Comparison of ENCODE assay signal across 8 cellular contexts in genomic region chr22:19853058-19853878, GRCh38. TPM values are rescaled to one million over a fixed set of nuclear protein-coding genes. Genes with fewer than 3 reads are reported as not detected.
DNase-seq lines count a peak whose midpoint lies in the region; ATAC-seq and TF ChIP-seq lines count a peak whose summit lies in the region.

No MANE protein-coding gene starts in this region.

- ATAC-seq in activated naive CD4-positive, alpha-beta T cell treated with anti-CD3 and anti-CD28 coated beads, Interleukin-2, amount 50 U/mL, for 72 hours: no peak
- no peak for ATAC-seq in GM18907 (IDR thresholded peaks at IDR 0.05; ENCODE audit: unreplicated experiment)

- 35% methylated on average over 8 of the region's 11 CpGs for WGBS in suprapubic skin

- H3K9me3 ChIP-seq in suprapubic skin: no peaks in the 10 kb centered on the region

- TF ChIP-seq EP300 in suprapubic skin (IDR thresholded peaks at IDR 0.05): no peak

- TF ChIP-seq POLR2A in suprapubic skin (IDR thresholded peaks at IDR 0.05): no peak

- intact Hi-C loops in activated CD4-positive, alpha-beta T cell treated with anti-CD3 and anti-CD28 coated beads, Interleukin-2, amount 10 ng/mL, durations not matched to agents 24 days and 14 days (cut with micrococcal nuclease): loop anchor here (10.0 kb wide), 3 partner anchors 262 to 1152 kb away; partner anchors contain the start of genes C22orf39, RANBP1, THAP7 and TRMT2A

- peaks cover 75% of the 10 kb centered on the region for H3K4me1 ChIP-seq in suprapubic skin

- peaks cover 24% of the 10 kb centered on the region for H3K4me1 Mint-ChIP-seq in activated CD4-positive, alpha-beta T cell treated with anti-CD3 and anti-CD28 coated beads, Interleukin-2, amount 10 ng/mL, durations not matched to agents 24 days and 14 days

- peak overlapping the region; percentile 92 for H3K4me3 Mint-ChIP-seq in activated CD4-positive, alpha-beta T cell treated with anti-CD3 and anti-CD28 coated beads, Interleukin-2, amount 10 ng/mL, durations not matched to agents 24 days and 14 days

- H3K27ac Mint-ChIP-seq in activated CD4-positive, alpha-beta T cell treated with anti-CD3 and anti-CD28 coated beads, Interleukin-2, amount 10 ng/mL, durations not matched to agents 24 days and 14 days: peak overlapping the region; percentile 96
- H3K27ac Mint-ChIP-seq in activated naive CD4-positive, alpha-beta T cell treated with anti-CD3 and anti-CD28 coated beads, Interleukin-2, amount 50 U/mL, for 72 hours: peak overlapping the region; percentile 96 to 98

- H3K9me3 Mint-ChIP-seq in activated CD4-positive, alpha-beta T cell treated with anti-CD3 and anti-CD28 coated beads, Interleukin-2, amount 10 ng/mL, durations not matched to agents 24 days and 14 days: no peaks in the 10 kb centered on the region
- H3K9me3 Mint-ChIP-seq in activated naive CD4-positive, alpha-beta T cell treated with anti-CD3 and anti-CD28 coated beads, Interleukin-2, amount 50 U/mL, for 72 hours: no peaks in the 10 kb centered on the region

- no peak for TF ChIP-seq CTCF in suprapubic skin (IDR thresholded peaks at IDR 0.05)

- peaks cover 33% of the 10 kb centered on the region for H3K36me3 Mint-ChIP-seq in activated CD4-positive, alpha-beta T cell treated with anti-CD3 and anti-CD28 coated beads, Interleukin-2, amount 10 ng/mL, durations not matched to agents 24 days and 14 days (ENCODE audit: low read depth)
- H3K36me3 Mint-ChIP-seq in activated naive CD4-positive, alpha-beta T cell treated with anti-CD3 and anti-CD28 coated beads, Interleukin-2, amount 50 U/mL, for 72 hours: peaks cover 8 to 33% of the 10 kb centered on the region in 2 donors

- H3K27ac ChIP-seq in suprapubic skin: peak overlapping the region; percentile 88

- no peaks in the 10 kb centered on the region for H3K27me3 ChIP-seq in suprapubic skin

- H3K36me3 ChIP-seq in suprapubic skin: peaks cover 17% of the 10 kb centered on the region

- H3K4me3 ChIP-seq in suprapubic skin: peak overlapping the region; percentile 95

- DNase-seq in activated CD4-positive, alpha-beta T cell treated with anti-CD3 and anti-CD28 coated beads, Interleukin-2, amount 10 ng/mL, durations not matched to agents 24 days and 14 days: peak; percentile 55
- no peak for DNase-seq in activated CD4-positive, alpha-beta T cell treated with anti-CD3 and anti-CD28 coated beads for 1 hour
- no peak for DNase-seq in activated naive CD4-positive, alpha-beta T cell treated with anti-CD3 and anti-CD28 coated beads, Interleukin-2, amount 50 U/mL, for 72 hours (ENCODE audit: low spot score in 2 of 2)
- peak; percentile 52 for DNase-seq in islet precursor cell
- no peak for DNase-seq in suprapubic skin (ENCODE audit: low spot score in 2 of 2)
- no peak for DNase-seq in NCI-H345 (lab: John Stamatoyannopoulos, UW)
- no peak for DNase-seq in SHP77 (lab: John Stamatoyannopoulos, UW)

- H3K27me3 Mint-ChIP-seq in activated CD4-positive, alpha-beta T cell treated with anti-CD3 and anti-CD28 coated beads, Interleukin-2, amount 10 ng/mL, durations not matched to agents 24 days and 14 days: no peaks in the 10 kb centered on the region

RNA-seq across cellular contexts. Expression of gene GNB1L, which starts 1.4 kb away (rescaled TPM):
- 21.1 and 21.4 TPM in 2 replicates for total RNA-seq in activated CD4-positive, alpha-beta T cell treated with anti-CD3 and anti-CD28 coated beads, Interleukin-2, amount 10 ng/mL, durations not matched to agents 24 days and 14 days
- 10 to 100 TPM in 1 of 2 donors, 1 to 10 TPM in 1; 9.6 to 13.4 TPM for total RNA-seq in activated naive CD4-positive, alpha-beta T cell treated with anti-CD3 and anti-CD28 coated beads, Interleukin-2, amount 50 U/mL, for 72 hours
- 10 to 100 TPM in 3 of 4 donors, 1 to 10 TPM in 1; 6.3 to 14.6 (median 10.9) TPM for total RNA-seq in suprapubic skin

RNA-seq across cellular contexts. Expression of gene RTL10, which starts 1.4 kb away (rescaled TPM):
- 20.0 and 23.4 TPM in 2 replicates for total RNA-seq in activated CD4-positive, alpha-beta T cell treated with anti-CD3 and anti-CD28 coated beads, Interleukin-2, amount 10 ng/mL, durations not matched to agents 24 days and 14 days
- total RNA-seq in activated naive CD4-positive, alpha-beta T cell treated with anti-CD3 and anti-CD28 coated beads, Interleukin-2, amount 50 U/mL, for 72 hours: 10 to 100 TPM; 12.1 to 20.1 TPM
- 10 to 100 TPM; 21.8 to 46.2 (median 32.4) TPM for total RNA-seq in suprapubic skin

Comparison
In these comparisons a context has a peak if more than half of its experiments do, and no peak if none do; other contexts are left out.
1. DNase-seq: peak in activated CD4-positive, alpha-beta T cell treated with anti-CD3 and anti-CD28 coated beads, Interleukin-2, amount 10 ng/mL, durations not matched to agents 24 days and 14 days (single experiment) and islet precursor cell (single experiment); none in activated CD4-positive, alpha-beta T cell treated with anti-CD3 and anti-CD28 coated beads for 1 hour (single experiment), activated naive CD4-positive, alpha-beta T cell treated with anti-CD3 and anti-CD28 coated beads, Interleukin-2, amount 50 U/mL, for 72 hours (0 of 2), suprapubic skin (0 of 2), NCI-H345 (single experiment) and SHP77 (0 of 2).